17 cellular contexts compared by ENCODE assay signal in the genomic region with DNA sequence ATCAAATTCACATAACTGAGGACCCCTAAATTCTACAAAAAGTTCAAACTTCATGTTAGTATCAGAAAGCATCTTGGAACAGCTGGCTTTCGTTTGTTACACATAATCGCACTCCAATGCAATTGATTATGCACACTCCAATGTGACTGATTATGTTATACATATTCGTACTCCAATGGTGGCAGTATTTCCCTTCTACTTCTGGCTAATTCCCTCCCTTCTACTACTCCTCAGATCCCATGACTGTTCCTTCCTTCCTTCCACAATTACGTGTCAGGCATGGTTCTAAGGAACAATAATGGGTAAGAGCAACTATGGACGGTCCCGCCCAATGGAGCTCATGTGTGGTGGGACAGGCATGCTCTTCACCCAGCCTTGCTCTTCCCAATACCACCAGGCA.
DNase-seq lines count a peak whose midpoint lies in the region; ATAC-seq, FAIRE-seq and TF ChIP-seq lines count a peak whose summit lies in the region.
"Had no signal": no experiment of that assay in that cellular context is flagged by ENCODE, and none has a peak within 500 bp of the region (broad histone marks: within the 10 kb centered on the region; RNA-seq: fewer than 3 reads in every experiment).

No MANE protein-coding gene starts in this region.

- no peak overlapping the region for H3K4me3 ChIP-seq in neural progenitor cell
- H3K4me3 ChIP-seq: MG63, Peyer's patch had no signal

- H3K4me3 Mint-ChIP-seq in neural progenitor cell, result no peak overlapping the region
- H3K4me3 Mint-ChIP-seq: CD4-positive, alpha-beta memory T cell had no signal

- H3K4me1 ChIP-seq in neural progenitor cell, result no peaks in the 10 kb centered on the region
- H3K4me1 ChIP-seq: Peyer's patch had no signal

- H3K9me3 Mint-ChIP-seq in neural progenitor cell, result peaks cover 7% of the 10 kb centered on the region
- H3K9me3 Mint-ChIP-seq in activated naive CD4-positive, alpha-beta T cell treated with anti-CD3 and anti-CD28 coated beads, Interleukin-2, amount 50 U/mL, for 72 hours, result peaks cover 4 to 8% of the 10 kb centered on the region in 2 donors

- no peak overlapping the region for H2AFZ ChIP-seq in neural progenitor cell (replicated peaks)

- in situ Hi-C loops in SK-MEL-5 (cut with HindIII; ENCODE audit: low pct_unique_long_range_greater_than_20kb, low sequenced_read_pairs), result no loop called here

- H3K9me3 ChIP-seq in neural progenitor cell (ENCODE audit: low read depth), result peaks cover 10% of the 10 kb centered on the region

- H3K4me2 ChIP-seq in neural progenitor cell, result no peak overlapping the region

- no peaks in the 10 kb centered on the region for H3K27me3 ChIP-seq in neural progenitor cell
- H3K27me3 ChIP-seq: MG63, Peyer's patch had no signal

- no peaks in the 10 kb centered on the region for H3K79me2 ChIP-seq in neural progenitor cell (ENCODE audit: low read depth)

- no peaks in the 10 kb centered on the region for H3F3A ChIP-seq in neural progenitor cell (ENCODE audit: low read depth)

- H3K4me1 Mint-ChIP-seq in neural progenitor cell, result peaks cover 5% of the 10 kb centered on the region
- H3K4me1 Mint-ChIP-seq: CD4-positive, alpha-beta memory T cell had no signal

- H3K36me3 ChIP-seq in neural progenitor cell, result no peaks in the 10 kb centered on the region
- H3K36me3 ChIP-seq: MG63, Peyer's patch had no signal

- FAIRE-seq in HTR-8/SVneo (lab: Jason Lieb, UNC), result peak; percentile 46

- H3K27ac ChIP-seq in neural progenitor cell, result no peak overlapping the region
- H3K27ac ChIP-seq: Peyer's patch had no signal

- peaks cover 2% of the 10 kb centered on the region for H3K36me3 Mint-ChIP-seq in neural progenitor cell
- H3K36me3 Mint-ChIP-seq in activated naive CD4-positive, alpha-beta T cell treated with anti-CD3 and anti-CD28 coated beads, Interleukin-2, amount 50 U/mL, for 72 hours, result no peaks in the 10 kb centered on the region
- H3K36me3 Mint-ChIP-seq: CD4-positive, alpha-beta memory T cell had no signal

- peak overlapping the region; percentile 62 for H3K27ac Mint-ChIP-seq in neural progenitor cell
- H3K27ac Mint-ChIP-seq in activated naive CD4-positive, alpha-beta T cell treated with anti-CD3 and anti-CD28 coated beads, Interleukin-2, amount 50 U/mL, for 72 hours, result no peak overlapping the region

- DNase-seq in HCEC 1CT (peak; percentile 29), HTR-8/SVneo (ENCODE audit: insufficient read length, low spot score) (no peak), SK-MEL-5 (ENCODE audit: low read depth, low spot score) (peak; percentile 18), neural progenitor cell (ENCODE audit: low spot score) (no peak), GOT3 (lab: John Stamatoyannopoulos, UW) (no peak)
- DNase-seq in activated naive CD4-positive, alpha-beta T cell treated with anti-CD3 and anti-CD28 coated beads, Interleukin-2, amount 50 U/mL, for 72 hours (ENCODE audit: low spot score in 2 of 2), result no peak
- DNase-seq: CD4-positive, alpha-beta memory T cell; DMS79 treated with DMSO at 0.1 percent for 48 hours; Karpas-422; MG63; NCI-H1092; NCI-H146; NCI-H2081; NCI-H526 treated with DMSO at 0.1 percent for 48 hours; Peyer's patch; SHP77 treated with DMSO at 0.1 percent for 48 hours had no signal

- no peaks in the 10 kb centered on the region for H3K27me3 Mint-ChIP-seq in neural progenitor cell (ENCODE audit: insufficient read depth, low read depth)

- no peak for TF ChIP-seq CTCF in neural progenitor cell (IDR thresholded peaks at IDR 0.05)

- H4K20me1 ChIP-seq in neural progenitor cell (ENCODE audit: low read depth), result no peaks in the 10 kb centered on the region

- no peak overlapping the region for H3K9ac ChIP-seq in neural progenitor cell

- ATAC-seq in HG02642 (IDR thresholded peaks at IDR 0.05; ENCODE audit: poor library complexity, unreplicated experiment), result no peak
- no peak for ATAC-seq in activated naive CD4-positive, alpha-beta T cell treated with anti-CD3 and anti-CD28 coated beads, Interleukin-2, amount 50 U/mL, for 72 hours

Comparison
In these comparisons a context has a peak if more than half of its experiments do, and no peak if none do; other contexts are left out.
1. DNase-seq: peak in HCEC 1CT (single experiment) and SK-MEL-5 (single experiment); none in HTR-8/SVneo (single experiment), neural progenitor cell (single experiment), GOT3 (single experiment) and activated naive CD4-positive, alpha-beta T cell treated with anti-CD3 and anti-CD28 coated beads, Interleukin-2, amount 50 U/mL, for 72 hours (0 of 2).